2 cellular contexts compared by ENCODE assay signal in genomic region chr17:41734139-41734948, GRCh38.
TF ChIP-seq lines count a peak whose summit lies in the region.

TSS of gene HAP1 (minus strand) at chr17:41734643. CDS start at chr17:41734634, 9 bp downstream.

TF ChIP-seq in PFSK-1, 5 proteins besides CTCF, POLR2A, EP300 and RAD21 (continued from another document):
- TF ChIP-seq, protein P1, sequence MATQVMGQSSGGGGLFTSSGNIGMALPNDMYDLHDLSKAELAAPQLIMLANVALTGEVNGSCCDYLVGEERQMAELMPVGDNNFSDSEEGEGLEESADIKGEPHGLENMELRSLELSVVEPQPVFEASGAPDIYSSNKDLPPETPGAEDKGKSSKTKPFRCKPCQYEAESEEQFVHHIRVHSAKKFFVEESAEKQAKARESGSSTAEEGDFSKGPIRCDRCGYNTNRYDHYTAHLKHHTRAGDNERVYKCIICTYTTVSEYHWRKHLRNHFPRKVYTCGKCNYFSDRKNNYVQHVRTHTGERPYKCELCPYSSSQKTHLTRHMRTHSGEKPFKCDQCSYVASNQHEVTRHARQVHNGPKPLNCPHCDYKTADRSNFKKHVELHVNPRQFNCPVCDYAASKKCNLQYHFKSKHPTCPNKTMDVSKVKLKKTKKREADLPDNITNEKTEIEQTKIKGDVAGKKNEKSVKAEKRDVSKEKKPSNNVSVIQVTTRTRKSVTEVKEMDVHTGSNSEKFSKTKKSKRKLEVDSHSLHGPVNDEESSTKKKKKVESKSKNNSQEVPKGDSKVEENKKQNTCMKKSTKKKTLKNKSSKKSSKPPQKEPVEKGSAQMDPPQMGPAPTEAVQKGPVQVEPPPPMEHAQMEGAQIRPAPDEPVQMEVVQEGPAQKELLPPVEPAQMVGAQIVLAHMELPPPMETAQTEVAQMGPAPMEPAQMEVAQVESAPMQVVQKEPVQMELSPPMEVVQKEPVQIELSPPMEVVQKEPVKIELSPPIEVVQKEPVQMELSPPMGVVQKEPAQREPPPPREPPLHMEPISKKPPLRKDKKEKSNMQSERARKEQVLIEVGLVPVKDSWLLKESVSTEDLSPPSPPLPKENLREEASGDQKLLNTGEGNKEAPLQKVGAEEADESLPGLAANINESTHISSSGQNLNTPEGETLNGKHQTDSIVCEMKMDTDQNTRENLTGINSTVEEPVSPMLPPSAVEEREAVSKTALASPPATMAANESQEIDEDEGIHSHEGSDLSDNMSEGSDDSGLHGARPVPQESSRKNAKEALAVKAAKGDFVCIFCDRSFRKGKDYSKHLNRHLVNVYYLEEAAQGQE (IDR thresholded peaks at IDR 0.05; ENCODE audit: insufficient read depth in 1 of 2, low read depth in 2 of 2, low read length in 2 of 2), result no peak
- TF ChIP-seq POLR2AphosphoS5 (IDR thresholded peaks at IDR 0.05; ENCODE audit: low read depth, low read length) (peak; percentile 81), TAF1 (IDR thresholded peaks at IDR 0.05; ENCODE audit: borderline replicate concordance, insufficient read depth, low read length) (peak; percentile 72; the same call in 1 of the 2 replicates)

TF ChIP-seq in HepG2, 621 proteins besides CTCF, POLR2A, EP300 and RAD21 (continued from another document and continues in another):
- TF ChIP-seq ZNF414 (CRISPR knock-in tag; IDR thresholded peaks at IDR 0.05) (0 out of 2 replicates have a peak, but pooled peaks have one; percentile 19), ATF7 (IDR thresholded peaks at IDR 0.05) (peak; percentile 72), ATF7 (CRISPR knock-in tag; IDR thresholded peaks at IDR 0.05) (no peak), PRDM10 (CRISPR knock-in tag; IDR thresholded peaks at IDR 0.05; ENCODE audit: low read depth) (peak; percentile 100), ZNF564 (CRISPR knock-in tag; IDR thresholded peaks at IDR 0.05) (0 out of 2 replicates have a peak, but pooled peaks have one; percentile 38), CEBPB (IDR thresholded peaks at IDR 0.05; ENCODE audit: borderline replicate concordance, low read depth, low read length) (no peak), ZMAT3 (CRISPR knock-in tag; conservative IDR thresholded peaks at IDR 0.05) (no peak), ZNF446 (CRISPR knock-in tag; IDR thresholded peaks at IDR 0.05) (peak; percentile 72; the same call in 1 of the 2 replicates), HNRNPLL (IDR thresholded peaks at IDR 0.05; ENCODE audit: low read depth, low read length, poor library complexity, severe bottlenecking) (peak; percentile 63), SAP130 (CRISPR knock-in tag; IDR thresholded peaks at IDR 0.05; ENCODE audit: low read depth) (peak; percentile 39), ZNF609 (CRISPR knock-in tag; IDR thresholded peaks at IDR 0.05; ENCODE audit: borderline replicate concordance) (no peak), PATZ1 (CRISPR knock-in tag; IDR thresholded peaks at IDR 0.05) (peak; percentile 80; the same call in 1 of the 2 replicates)
- TF ChIP-seq, protein P2, sequence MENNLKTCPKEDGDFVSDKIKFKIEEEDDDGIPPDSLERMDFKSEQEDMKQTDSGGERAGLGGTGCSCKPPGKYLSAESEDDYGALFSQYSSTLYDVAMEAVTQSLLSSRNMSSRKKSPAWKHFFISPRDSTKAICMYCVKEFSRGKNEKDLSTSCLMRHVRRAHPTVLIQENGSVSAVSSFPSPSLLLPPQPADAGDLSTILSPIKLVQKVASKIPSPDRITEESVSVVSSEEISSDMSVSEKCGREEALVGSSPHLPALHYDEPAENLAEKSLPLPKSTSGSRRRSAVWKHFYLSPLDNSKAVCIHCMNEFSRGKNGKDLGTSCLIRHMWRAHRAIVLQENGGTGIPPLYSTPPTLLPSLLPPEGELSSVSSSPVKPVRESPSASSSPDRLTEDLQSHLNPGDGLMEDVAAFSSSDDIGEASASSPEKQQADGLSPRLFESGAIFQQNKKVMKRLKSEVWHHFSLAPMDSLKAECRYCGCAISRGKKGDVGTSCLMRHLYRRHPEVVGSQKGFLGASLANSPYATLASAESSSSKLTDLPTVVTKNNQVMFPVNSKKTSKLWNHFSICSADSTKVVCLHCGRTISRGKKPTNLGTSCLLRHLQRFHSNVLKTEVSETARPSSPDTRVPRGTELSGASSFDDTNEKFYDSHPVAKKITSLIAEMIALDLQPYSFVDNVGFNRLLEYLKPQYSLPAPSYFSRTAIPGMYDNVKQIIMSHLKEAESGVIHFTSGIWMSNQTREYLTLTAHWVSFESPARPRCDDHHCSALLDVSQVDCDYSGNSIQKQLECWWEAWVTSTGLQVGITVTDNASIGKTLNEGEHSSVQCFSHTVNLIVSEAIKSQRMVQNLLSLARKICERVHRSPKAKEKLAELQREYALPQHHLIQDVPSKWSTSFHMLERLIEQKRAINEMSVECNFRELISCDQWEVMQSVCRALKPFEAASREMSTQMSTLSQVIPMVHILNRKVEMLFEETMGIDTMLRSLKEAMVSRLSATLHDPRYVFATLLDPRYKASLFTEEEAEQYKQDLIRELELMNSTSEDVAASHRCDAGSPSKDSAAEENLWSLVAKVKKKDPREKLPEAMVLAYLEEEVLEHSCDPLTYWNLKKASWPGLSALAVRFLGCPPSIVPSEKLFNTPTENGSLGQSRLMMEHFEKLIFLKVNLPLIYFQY (CRISPR knock-in tag; IDR thresholded peaks at IDR 0.05; ENCODE audit: borderline replicate concordance), result peak; percentile 76
- TF ChIP-seq, protein P3, sequence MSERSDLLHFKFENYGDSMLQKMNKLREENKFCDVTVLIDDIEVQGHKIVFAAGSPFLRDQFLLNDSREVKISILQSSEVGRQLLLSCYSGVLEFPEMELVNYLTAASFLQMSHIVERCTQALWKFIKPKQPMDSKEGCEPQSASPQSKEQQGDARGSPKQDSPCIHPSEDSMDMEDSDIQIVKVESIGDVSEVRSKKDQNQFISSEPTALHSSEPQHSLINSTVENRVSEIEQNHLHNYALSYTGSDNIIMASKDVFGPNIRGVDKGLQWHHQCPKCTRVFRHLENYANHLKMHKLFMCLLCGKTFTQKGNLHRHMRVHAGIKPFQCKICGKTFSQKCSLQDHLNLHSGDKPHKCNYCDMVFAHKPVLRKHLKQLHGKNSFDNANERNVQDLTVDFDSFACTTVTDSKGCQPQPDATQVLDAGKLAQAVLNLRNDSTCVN (CRISPR knock-in tag; IDR thresholded peaks at IDR 0.05; ENCODE audit: borderline replicate concordance), result 0 out of 2 replicates have a peak, but pooled peaks have one; percentile 52
- TF ChIP-seq, protein P4, sequence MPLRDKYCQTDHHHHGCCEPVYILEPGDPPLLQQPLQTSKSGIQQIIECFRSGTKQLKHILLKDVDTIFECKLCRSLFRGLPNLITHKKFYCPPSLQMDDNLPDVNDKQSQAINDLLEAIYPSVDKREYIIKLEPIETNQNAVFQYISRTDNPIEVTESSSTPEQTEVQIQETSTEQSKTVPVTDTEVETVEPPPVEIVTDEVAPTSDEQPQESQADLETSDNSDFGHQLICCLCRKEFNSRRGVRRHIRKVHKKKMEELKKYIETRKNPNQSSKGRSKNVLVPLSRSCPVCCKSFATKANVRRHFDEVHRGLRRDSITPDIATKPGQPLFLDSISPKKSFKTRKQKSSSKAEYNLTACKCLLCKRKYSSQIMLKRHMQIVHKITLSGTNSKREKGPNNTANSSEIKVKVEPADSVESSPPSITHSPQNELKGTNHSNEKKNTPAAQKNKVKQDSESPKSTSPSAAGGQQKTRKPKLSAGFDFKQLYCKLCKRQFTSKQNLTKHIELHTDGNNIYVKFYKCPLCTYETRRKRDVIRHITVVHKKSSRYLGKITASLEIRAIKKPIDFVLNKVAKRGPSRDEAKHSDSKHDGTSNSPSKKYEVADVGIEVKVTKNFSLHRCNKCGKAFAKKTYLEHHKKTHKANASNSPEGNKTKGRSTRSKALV (CRISPR knock-in tag; IDR thresholded peaks at IDR 0.05), result peak; percentile 99
